ENCODE assay signal across 24 cellular contexts in genomic region chr9:133836818-133837217, GRCh38.
"Had no signal": no experiment of that assay in that cellular context is flagged by ENCODE, and none has a peak within 500 bp of the region (broad histone marks: within the 10 kb centered on the region; RNA-seq: fewer than 3 reads in every experiment).

No MANE protein-coding gene starts in this region.

- H3K9me3 ChIP-seq: esophagus muscularis mucosa, gastroesophageal sphincter, right lobe of liver, stomach, thyroid gland had no signal

- H3K27me3 Mint-ChIP-seq: memory B cell, progenitor cell of endocrine pancreas, type B pancreatic cell had no signal

- H3K4me1 Mint-ChIP-seq: natural killer cell had no signal

- H3K9me3 Mint-ChIP-seq: memory B cell, natural killer cell, type B pancreatic cell had no signal

- H3K79me2 ChIP-seq: parathyroid adenoma had no signal

- H3K9ac ChIP-seq: parathyroid adenoma had no signal

- H3K36me3 Mint-ChIP-seq: natural killer cell, type B pancreatic cell had no signal

- FAIRE-seq: endothelial cell of umbilical vein, kidney, small intestine, urothelium cell line had no signal

- H3K27ac ChIP-seq: coronary artery, esophagus muscularis mucosa, foreskin keratinocyte, gastroesophageal sphincter, parathyroid adenoma, right lobe of liver, stomach, thyroid gland had no signal

- H3K4me3 ChIP-seq: coronary artery, esophagus muscularis mucosa, gastroesophageal sphincter, lung, right lobe of liver, stomach, thyroid gland had no signal

- H3K27me3 ChIP-seq: esophagus muscularis mucosa, foreskin keratinocyte, gastroesophageal sphincter, right lobe of liver, stomach, thyroid gland had no signal

- H3K27ac Mint-ChIP-seq: natural killer cell, progenitor cell of endocrine pancreas, type B pancreatic cell had no signal

- H3K4me3 Mint-ChIP-seq: memory B cell, natural killer cell, type B pancreatic cell had no signal

- H3K36me3 ChIP-seq: thyroid gland had no signal

- ATAC-seq: foreskin keratinocyte, gastroesophageal sphincter, left lobe of liver, natural killer cell, right lobe of liver had no signal

- DNase-seq: dermis blood vessel endothelial cell; effector memory CD4-positive, alpha-beta T cell; foreskin keratinocyte; kidney; natural killer cell; small intestine; stimulated activated CD4-positive, alpha-beta T cell treated with anti-CD3 and anti-CD28 coated beads, Interleukin-15, amount 100 ng/mL, for 24 hours; stimulated activated CD4-positive, alpha-beta T cell treated with anti-CD3 and anti-CD28 coated beads, Interleukin-2, amount 100 ng/mL, for 48 hours; stimulated activated CD8-positive, alpha-beta memory T cell treated with anti-CD3 and anti-CD28 coated beads, Interleukin-4, amount 100 ng/mL, for 48 hours; stimulated activated naive CD4-positive, alpha-beta T cell treated with Interleukin-2 at 50 U/mL for 16 hours; stomach; thyroid gland had no signal

- H3K4me1 ChIP-seq: foreskin keratinocyte, parathyroid adenoma had no signal

- H2AFZ ChIP-seq: parathyroid adenoma had no signal
